16 cellular contexts compared by ENCODE assay signal in genomic region chr3:24303057-24303754, GRCh38.
"Had no signal": no experiment of that assay in that cellular context is flagged by ENCODE, and none has a peak within 500 bp of the region (broad histone marks: within the 10 kb centered on the region; RNA-seq: fewer than 3 reads in every experiment).

No MANE protein-coding gene starts in this region.

- H3K9me3 ChIP-seq: colonic mucosa, gastroesophageal sphincter, pancreas, thoracic aorta, uterus had no signal

- H3K27ac ChIP-seq: colonic mucosa, gastroesophageal sphincter, pancreas, thoracic aorta, uterus had no signal

- FAIRE-seq: endothelial cell of umbilical vein had no signal

- H3K4me1 ChIP-seq: colonic mucosa, uterus had no signal

- ATAC-seq: activated T-helper 17 cell treated with anti-CD3 and anti-CD28 coated beads, Interleukin-2, amount 50 U/mL, for 72 hours; gastroesophageal sphincter; pancreas; stimulated activated naive CD8-positive, alpha-beta T cell treated with anti-CD3 and anti-CD28 coated beads, Interleukin-15, amount 100 ng/mL, for 72 hours had no signal

- H3K36me3 ChIP-seq: colonic mucosa, gastroesophageal sphincter, pancreas, thoracic aorta, uterus had no signal

- H3K27me3 ChIP-seq: colonic mucosa, gastroesophageal sphincter, pancreas, uterus had no signal

- DNase-seq: activated CD4-positive, alpha-beta T cell treated with anti-CD3 and anti-CD28 coated beads, Interleukin-2, amount 10 ng/mL, durations not matched to agents 7 days and 5 days; activated CD4-positive, CD25-positive, alpha-beta regulatory T cell; activated naive CD4-positive, alpha-beta T cell treated with anti-CD3 and anti-CD28 coated beads, Interleukin-2, amount 10 ng/mL, durations not matched to agents 7 days and 5 days; activated T-cell treated with anti-CD3 and anti-CD28 coated beads for 4 hours; caudate nucleus; colonic mucosa; pancreas; retina; stimulated activated CD4-positive, alpha-beta T cell treated with anti-CD3 and anti-CD28 coated beads, Interleukin-4, amount 100 ng/mL, for 4 hours; stimulated activated naive CD8-positive, alpha-beta T cell treated with anti-CD3 and anti-CD28 coated beads, Interleukin-15, amount 100 ng/mL, for 72 hours; T-helper 9 cell; uterus had no signal

- H3K4me3 ChIP-seq: colonic mucosa, gastroesophageal sphincter, pancreas, thoracic aorta, uterus had no signal
